Comparison of ENCODE assay signal across 22 cellular contexts in the genomic region with DNA sequence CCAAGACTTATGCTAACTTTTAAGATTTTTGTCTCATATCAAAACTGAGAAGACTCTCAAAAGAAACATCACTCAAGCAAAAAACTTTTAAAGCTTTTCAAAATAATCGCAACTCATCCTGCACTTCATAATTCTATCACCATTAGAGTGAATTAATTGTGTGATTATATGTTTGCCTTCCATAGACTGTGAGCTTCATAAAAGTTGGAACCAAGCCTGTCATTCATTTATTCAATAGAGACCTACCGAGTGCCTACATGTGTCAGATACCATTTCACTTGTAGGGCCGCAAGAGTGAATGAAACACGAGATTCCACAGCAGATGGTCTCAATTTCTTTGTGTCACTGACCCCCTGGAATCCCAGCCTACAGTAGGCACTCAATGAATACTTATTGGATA.
DNase-seq lines count a peak whose midpoint lies in the region; ATAC-seq and TF ChIP-seq lines count a peak whose summit lies in the region.
"Had no signal": no experiment of that assay in that cellular context is flagged by ENCODE, and none has a peak within 500 bp of the region (broad histone marks: within the 10 kb centered on the region; RNA-seq: fewer than 3 reads in every experiment).

No MANE protein-coding gene starts in this region.

- DNase-seq in SK-N-SH (no peak), adrenal gland (no peak), superior temporal gyrus (ENCODE audit: extremely low spot score) (peak; percentile 30), Karpas-422 (no peak)
- DNase-seq in stimulated activated CD4-positive, alpha-beta T cell treated with anti-CD3 and anti-CD28 coated beads, Interleukin-15, amount 100 ng/mL, for 24 hours, result no peak
- DNase-seq: activated CD4-positive, alpha-beta T cell treated with anti-CD3 and anti-CD28 coated beads, Interleukin-2, amount 50 U/mL, for 4 hours; activated CD4-positive, CD25-positive, alpha-beta regulatory T cell; activated naive CD4-positive, alpha-beta T cell treated with anti-CD3 and anti-CD28 coated beads, Interleukin-2, amount 50 U/mL, for 16 hours; CD8-positive, alpha-beta memory T cell; effector CD4-positive, alpha-beta T cell; GDM1; natural killer cell; NCI-H1694; NCI-H774; PC-9; Right ventricle myocardium superior; stimulated activated CD8-positive, alpha-beta memory T cell treated with anti-CD3 and anti-CD28 coated beads, Interleukin-4, amount 100 ng/mL, for 48 hours had no signal

- CTCF ChIA-PET in SK-N-SH (lab: Yijun Ruan, JAX), result interaction anchor here (1.0 to 1.5 kb wide), 3 partner anchors 8 to 386 kb away, joined by 3 to 4 read pairs (median 3); no protein-coding TSS in a partner anchor

- no peaks in the 10 kb centered on the region for H4K20me1 ChIP-seq in SK-N-SH (ENCODE audit: insufficient read depth)
- no peaks in the 10 kb centered on the region for H4K20me1 ChIP-seq in Karpas-422 (ENCODE audit: insufficient read depth, low read depth, low read length)

- H3K27me3 ChIP-seq in SK-N-SH (ENCODE audit: insufficient read depth), result no peaks in the 10 kb centered on the region
- H3K27me3 ChIP-seq in adrenal gland, result no peaks in the 10 kb centered on the region
- H3K27me3 ChIP-seq in layer of hippocampus (ENCODE audit: control insufficient read depth, insufficient read depth, low read length), result no peaks in the 10 kb centered on the region
- no peaks in the 10 kb centered on the region for H3K27me3 ChIP-seq in Karpas-422 (ENCODE audit: low read length)

- no peak overlapping the region for H3K9ac ChIP-seq in SK-N-SH
- H3K9ac ChIP-seq in Karpas-422 (ENCODE audit: low read length), result no peak overlapping the region
- H3K9ac ChIP-seq: KMS-11, parathyroid adenoma had no signal

- no peak for TF ChIP-seq EP300 in SK-N-SH (IDR thresholded peaks at IDR 0.05; ENCODE audit: borderline replicate concordance in 1 of 2, low read depth in 1 of 2, low read length in 1 of 2)

- no peak overlapping the region for H3K4me2 ChIP-seq in SK-N-SH
- no peak overlapping the region for H3K4me2 ChIP-seq in Karpas-422 (ENCODE audit: low read depth, low read length, poor library complexity, severe bottlenecking)
- H3K4me2 ChIP-seq: KMS-11, PC-9 had no signal

- intact Hi-C loops in adrenal gland (cut with DNase I), result no loop called here

- H3K4me3 ChIP-seq in SK-N-SH (ENCODE audit: low read depth in 2 of 2, low read length in 1 of 2) (no peak overlapping the region), adrenal gland (no peak overlapping the region), Karpas-422 (ENCODE audit: low read length) (no peak overlapping the region)
- H3K4me3 ChIP-seq: PC-9 had no signal

- no peaks in the 10 kb centered on the region for H3K79me2 ChIP-seq in SK-N-SH (ENCODE audit: insufficient read depth)
- no peaks in the 10 kb centered on the region for H3K79me2 ChIP-seq in Karpas-422 (ENCODE audit: low read length)
- H3K79me2 ChIP-seq: parathyroid adenoma had no signal

- 82% methylated on average over 4 of the region's 4 CpGs for WGBS in SK-N-SH (ENCODE audit: low lambda C conversion rate)
- WGBS in adrenal gland, 4 donors, result 83 to 89% (median 85%) methylated on average over 4 of the region's 4 CpGs

- ATAC-seq in SK-N-SH treated with all-trans-retinoic acid at 6 μM for 48 hours (no peak; the same call in 2 of the 3 replicates), GM21447 (IDR thresholded peaks at IDR 0.05; ENCODE audit: unreplicated experiment) (no peak)

- H3K27ac ChIP-seq in SK-N-SH (ENCODE audit: low read depth in 2 of 2, low read length in 1 of 2) (peak overlapping the region; percentile 24 to 32; a peak in 2 of 4 replicates), adrenal gland (peak overlapping the region in 4 of 5 donors; percentile 12 to 70 (median 38)), layer of hippocampus (ENCODE audit: low read depth, low read length) (peak overlapping the region; percentile 60), Karpas-422 (ENCODE audit: low read length) (no peak overlapping the region)
- H3K27ac ChIP-seq: KMS-11, parathyroid adenoma, PC-9 had no signal

- peaks cover 2% of the 10 kb centered on the region for H3F3A ChIP-seq in SK-N-SH (replicated peaks; ENCODE audit: insufficient read depth)

- TF ChIP-seq POLR2A in adrenal gland (IDR thresholded peaks at IDR 0.05), result no peak

- no peak for TF ChIP-seq RAD21 in SK-N-SH (IDR thresholded peaks at IDR 0.05; ENCODE audit: low read length)

- H3K9me3 ChIP-seq in SK-N-SH (no peaks in the 10 kb centered on the region), adrenal gland (replicated peaks in 1 of 3) (peaks cover 0 to 4% (median 0%) of the 10 kb centered on the region in 3 donors), Karpas-422 (ENCODE audit: low read length) (no peaks in the 10 kb centered on the region)

- POLR2A ChIA-PET in SK-N-SH (lab: Yijun Ruan, JAX), result no interaction called here

- H2AFZ ChIP-seq in SK-N-SH (ENCODE audit: low read depth) (no peak overlapping the region), Karpas-422 (ENCODE audit: low read length) (no peak overlapping the region)
- H2AFZ ChIP-seq: parathyroid adenoma, PC-9 had no signal

- H3K4me1 ChIP-seq in SK-N-SH (ENCODE audit: control insufficient read depth in 1 of 2, insufficient read depth in 2 of 2, low read depth in 1 of 2, low read length in 1 of 2) (peaks cover 0 to 17% of the 10 kb centered on the region in 2 experiments; a peak in 2 of 4 replicates), adrenal gland (replicated peaks in 1 of 2) (peaks cover 23 to 25% of the 10 kb centered on the region in 2 donors), Karpas-422 (ENCODE audit: low read length) (no peaks in the 10 kb centered on the region)
- H3K4me1 ChIP-seq: parathyroid adenoma had no signal

- no peaks in the 10 kb centered on the region for H3K36me3 ChIP-seq in SK-N-SH (replicated peaks in 1 of 2; ENCODE audit: control insufficient read depth in 1 of 2, insufficient read depth in 2 of 2, low read length in 1 of 2)
- H3K36me3 ChIP-seq in adrenal gland (replicated peaks in 1 of 2), result no peaks in the 10 kb centered on the region
- H3K36me3 ChIP-seq in Karpas-422 (ENCODE audit: insufficient read depth, low read length), result no peaks in the 10 kb centered on the region

- no peak for TF ChIP-seq CTCF in SK-N-SH (IDR thresholded peaks at IDR 0.05)
- TF ChIP-seq CTCF in adrenal gland (IDR thresholded peaks at IDR 0.05), result no peak

- H3K9me2 ChIP-seq in SK-N-SH, result no peaks in the 10 kb centered on the region
- H3K9me2 ChIP-seq in Karpas-422 (replicated peaks; ENCODE audit: insufficient read depth, low read length), result no peaks in the 10 kb centered on the region

TF ChIP-seq in SK-N-SH, 30 proteins besides CTCF, POLR2A, EP300 and RAD21 (continues in another document):
- TF ChIP-seq JUND (IDR thresholded peaks at IDR 0.05) (no peak), EZH2phosphoT487 (IDR thresholded peaks at IDR 0.05; ENCODE audit: borderline replicate concordance, low read depth) (no peak), FOSL2 (IDR thresholded peaks at IDR 0.05; ENCODE audit: borderline replicate concordance, low read depth) (no peak), ELF1 (IDR thresholded peaks at IDR 0.05) (no peak)

TF ChIP-seq in SK-N-SH treated with all-trans-retinoic acid at 6 μM for 48 hours, 23 proteins besides CTCF, POLR2A, EP300 and RAD21 (continues in another document):
- TF ChIP-seq OSR1 (CRISPR knock-in tag; IDR thresholded peaks at IDR 0.05), result no peak
- no peak for TF ChIP-seq RARB (CRISPR knock-in tag; IDR thresholded peaks at IDR 0.05)
- TF ChIP-seq, protein P1, sequence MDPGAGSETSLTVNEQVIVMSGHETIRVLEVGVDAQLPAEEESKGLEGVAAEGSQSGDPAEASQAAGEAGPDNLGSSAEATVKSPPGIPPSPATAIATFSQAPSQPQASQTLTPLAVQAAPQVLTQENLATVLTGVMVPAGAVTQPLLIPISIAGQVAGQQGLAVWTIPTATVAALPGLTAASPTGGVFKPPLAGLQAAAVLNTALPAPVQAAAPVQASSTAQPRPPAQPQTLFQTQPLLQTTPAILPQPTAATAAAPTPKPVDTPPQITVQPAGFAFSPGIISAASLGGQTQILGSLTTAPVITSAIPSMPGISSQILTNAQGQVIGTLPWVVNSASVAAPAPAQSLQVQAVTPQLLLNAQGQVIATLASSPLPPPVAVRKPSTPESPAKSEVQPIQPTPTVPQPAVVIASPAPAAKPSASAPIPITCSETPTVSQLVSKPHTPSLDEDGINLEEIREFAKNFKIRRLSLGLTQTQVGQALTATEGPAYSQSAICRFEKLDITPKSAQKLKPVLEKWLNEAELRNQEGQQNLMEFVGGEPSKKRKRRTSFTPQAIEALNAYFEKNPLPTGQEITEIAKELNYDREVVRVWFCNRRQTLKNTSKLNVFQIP (CRISPR knock-in tag; IDR thresholded peaks at IDR 0.05; ENCODE audit: borderline replicate concordance, low read depth), result no peak
- no peak for TF ChIP-seq ZFP30 (CRISPR knock-in tag; IDR thresholded peaks at IDR 0.05)
- TF ChIP-seq, protein P2, sequence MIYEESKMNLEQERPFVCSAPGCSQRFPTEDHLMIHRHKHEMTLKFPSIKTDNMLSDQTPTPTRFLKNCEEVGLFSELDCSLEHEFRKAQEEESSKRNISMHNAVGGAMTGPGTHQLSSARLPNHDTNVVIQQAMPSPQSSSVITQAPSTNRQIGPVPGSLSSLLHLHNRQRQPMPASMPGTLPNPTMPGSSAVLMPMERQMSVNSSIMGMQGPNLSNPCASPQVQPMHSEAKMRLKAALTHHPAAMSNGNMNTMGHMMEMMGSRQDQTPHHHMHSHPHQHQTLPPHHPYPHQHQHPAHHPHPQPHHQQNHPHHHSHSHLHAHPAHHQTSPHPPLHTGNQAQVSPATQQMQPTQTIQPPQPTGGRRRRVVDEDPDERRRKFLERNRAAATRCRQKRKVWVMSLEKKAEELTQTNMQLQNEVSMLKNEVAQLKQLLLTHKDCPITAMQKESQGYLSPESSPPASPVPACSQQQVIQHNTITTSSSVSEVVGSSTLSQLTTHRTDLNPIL (CRISPR knock-in tag; IDR thresholded peaks at IDR 0.05; ENCODE audit: low read depth), result no peak
- TF ChIP-seq GLIS3 (CRISPR knock-in tag; IDR thresholded peaks at IDR 0.05), result no peak
- TF ChIP-seq ARNTL (CRISPR knock-in tag; IDR thresholded peaks at IDR 0.05; ENCODE audit: borderline replicate concordance, low read depth), result no peak
- TF ChIP-seq CSDC2 (CRISPR knock-in tag; IDR thresholded peaks at IDR 0.05), result no peak
